In genomic region chr1:110902820-110903463, GRCh38 we compare ENCODE assay signal across 1 cellular context.
TF ChIP-seq lines count a peak whose summit lies in the region.

No MANE protein-coding gene starts in this region.

TF ChIP-seq in HepG2, 621 proteins besides CTCF, POLR2A, EP300 and RAD21:
- no peak for TF ChIP-seq MEF2D (CRISPR knock-in tag; IDR thresholded peaks at IDR 0.05)
- TF ChIP-seq, protein P1, sequence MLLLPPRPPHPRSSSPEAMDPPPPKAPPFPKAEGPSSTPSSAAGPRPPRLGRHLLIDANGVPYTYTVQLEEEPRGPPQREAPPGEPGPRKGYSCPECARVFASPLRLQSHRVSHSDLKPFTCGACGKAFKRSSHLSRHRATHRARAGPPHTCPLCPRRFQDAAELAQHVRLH (CRISPR knock-in tag; IDR thresholded peaks at IDR 0.05; ENCODE audit: borderline replicate concordance, low read depth), result no peak
- no peak for TF ChIP-seq AFF4 (CRISPR knock-in tag; IDR thresholded peaks at IDR 0.05)
- TF ChIP-seq, protein P2, sequence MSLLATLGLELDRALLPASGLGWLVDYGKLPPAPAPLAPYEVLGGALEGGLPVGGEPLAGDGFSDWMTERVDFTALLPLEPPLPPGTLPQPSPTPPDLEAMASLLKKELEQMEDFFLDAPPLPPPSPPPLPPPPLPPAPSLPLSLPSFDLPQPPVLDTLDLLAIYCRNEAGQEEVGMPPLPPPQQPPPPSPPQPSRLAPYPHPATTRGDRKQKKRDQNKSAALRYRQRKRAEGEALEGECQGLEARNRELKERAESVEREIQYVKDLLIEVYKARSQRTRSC (CRISPR knock-in tag; IDR thresholded peaks at IDR 0.05; ENCODE audit: low read depth), result no peak
- TF ChIP-seq ZBTB10 (CRISPR knock-in tag; IDR thresholded peaks at IDR 0.05; ENCODE audit: borderline replicate concordance), result no peak
- no peak for TF ChIP-seq ZNF121 (CRISPR knock-in tag; IDR thresholded peaks at IDR 0.05)
- no peak for TF ChIP-seq RXRA (CRISPR knock-in tag; IDR thresholded peaks at IDR 0.05)
- no peak for TF ChIP-seq TIGD3 (CRISPR knock-in tag; IDR thresholded peaks at IDR 0.05; ENCODE audit: borderline replicate concordance)
- TF ChIP-seq KLF9 (CRISPR knock-in tag; IDR thresholded peaks at IDR 0.05; ENCODE audit: low read depth), result no peak
- no peak for TF ChIP-seq ZNF879 (CRISPR knock-in tag; IDR thresholded peaks at IDR 0.05)
- TF ChIP-seq ELF1 (CRISPR knock-in tag; IDR thresholded peaks at IDR 0.05), result no peak
- no peak for TF ChIP-seq MTERF4 (CRISPR knock-in tag; IDR thresholded peaks at IDR 0.05)
- TF ChIP-seq ZNF713 (CRISPR knock-in tag; IDR thresholded peaks at IDR 0.05), result no peak
- TF ChIP-seq ZNF225 (CRISPR knock-in tag; IDR thresholded peaks at IDR 0.05), result no peak
- no peak for TF ChIP-seq ZNF777 (CRISPR knock-in tag; IDR thresholded peaks at IDR 0.05)
- no peak for TF ChIP-seq ZNF280B (CRISPR knock-in tag; IDR thresholded peaks at IDR 0.05; ENCODE audit: borderline replicate concordance)
- no peak for TF ChIP-seq ZBTB20 (CRISPR knock-in tag; IDR thresholded peaks at IDR 0.05; ENCODE audit: borderline replicate concordance, low read depth)
TF ChIP-seq in HepG2: peak in this region for 0.
